In the genomic region with DNA sequence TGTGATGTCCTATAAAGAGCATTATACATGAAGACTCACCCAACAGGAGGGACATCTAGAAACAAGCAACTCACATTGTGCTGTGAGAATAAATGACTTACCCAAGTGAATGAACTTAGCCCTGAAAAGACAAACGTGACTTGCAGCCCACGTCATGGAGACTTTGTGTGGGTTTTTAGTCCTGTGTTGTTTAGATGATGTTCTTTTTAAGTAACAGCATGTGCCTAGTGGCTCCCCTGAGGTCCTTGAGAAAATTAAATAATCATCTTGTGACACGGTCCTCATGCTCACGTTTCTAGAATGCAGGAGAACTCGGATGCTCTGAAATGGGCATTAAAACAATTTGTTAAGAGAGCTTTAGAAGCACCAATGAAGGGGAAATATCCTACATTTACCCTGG, we compare ENCODE assay signal across 10 cellular contexts.
A peak's percentile ranks its signal among the peaks of the same experiment; 100 is the strongest.
DNase-seq lines count a peak whose midpoint lies in the region; ATAC-seq and TF ChIP-seq lines count a peak whose summit lies in the region.
"Had no signal": no experiment of that assay in that cellular context is flagged by ENCODE, and none has a peak within 500 bp of the region (broad histone marks: within the 10 kb centered on the region; RNA-seq: fewer than 3 reads in every experiment).

No MANE protein-coding gene starts in this region.

- H3K36me3 ChIP-seq in osteoblast (ENCODE audit: insufficient read depth, low read length) (no peaks in the 10 kb centered on the region), uterus (no peaks in the 10 kb centered on the region), Caco-2 (ENCODE audit: control insufficient read depth, insufficient read depth, low read length) (no peaks in the 10 kb centered on the region)

- no peaks in the 10 kb centered on the region for H3K9me3 Mint-ChIP-seq in Caco-2 (ENCODE audit: unreplicated experiment)
- H3K9me3 Mint-ChIP-seq: stimulated activated naive CD8-positive, alpha-beta T cell treated with anti-CD3 and anti-CD28 coated beads, Interleukin-15, Interleukin-2, amounts not matched to agents 100 ng/mL and 50 ng/mL, for 24 hours had no signal

- no peaks in the 10 kb centered on the region for H3K27me3 Mint-ChIP-seq in Caco-2 (ENCODE audit: insufficient read depth, unreplicated experiment)

- peak; percentile 56 for ATAC-seq in Right ventricle myocardium inferior
- no peak for ATAC-seq in left cardiac atrium
- no peak for ATAC-seq in HG03439 (IDR thresholded peaks at IDR 0.05; ENCODE audit: unreplicated experiment)
- no peak for ATAC-seq in GM21786 (IDR thresholded peaks at IDR 0.05; ENCODE audit: unreplicated experiment)

- H3K4me3 Mint-ChIP-seq in Caco-2 (ENCODE audit: unreplicated experiment) = no peak overlapping the region
- H3K4me3 Mint-ChIP-seq: stimulated activated naive CD8-positive, alpha-beta T cell treated with anti-CD3 and anti-CD28 coated beads, Interleukin-15, Interleukin-2, amounts not matched to agents 100 ng/mL and 50 ng/mL, for 24 hours had no signal

- H3K9me3 ChIP-seq in osteoblast (ENCODE audit: low read depth, low read length) (no peaks in the 10 kb centered on the region), uterus (no peaks in the 10 kb centered on the region), Caco-2 (no peaks in the 10 kb centered on the region)

- H3K36me3 Mint-ChIP-seq in Caco-2 (ENCODE audit: insufficient read depth, unreplicated experiment) = peaks cover 7% of the 10 kb centered on the region

- H3K4me1 ChIP-seq in osteoblast (ENCODE audit: insufficient read depth, low read length) = peaks cover 36% of the 10 kb centered on the region
- peaks cover 0 to 7% of the 10 kb centered on the region in 2 donors for H3K4me1 ChIP-seq in uterus
- H3K4me1 ChIP-seq in Caco-2 = no peaks in the 10 kb centered on the region

- H3K27me3 ChIP-seq in osteoblast (ENCODE audit: insufficient read depth, low read length) (no peaks in the 10 kb centered on the region), uterus (no peaks in the 10 kb centered on the region), Caco-2 (replicated peaks; ENCODE audit: control insufficient read depth, insufficient read depth, low read length) (no peaks in the 10 kb centered on the region)

- H3K27ac Mint-ChIP-seq in Caco-2 (ENCODE audit: unreplicated experiment) = no peak overlapping the region
- H3K27ac Mint-ChIP-seq: stimulated activated naive CD8-positive, alpha-beta T cell treated with anti-CD3 and anti-CD28 coated beads, Interleukin-15, Interleukin-2, amounts not matched to agents 100 ng/mL and 50 ng/mL, for 24 hours had no signal

- CTCF ChIA-PET in Caco-2 (lab: Charles Lee) = no interaction called here

- H3K27ac ChIP-seq in osteoblast (ENCODE audit: low read depth, low read length) (peak overlapping the region; percentile 99), uterus (peak overlapping the region; percentile 82 to 95)

- H3K4me1 Mint-ChIP-seq in Caco-2 (ENCODE audit: low read depth, unreplicated experiment) = no peaks in the 10 kb centered on the region

- intact Hi-C loops in Right ventricle myocardium inferior (cut with DNase I) = loop anchor here (5.0 kb wide), 1 partner anchor 35 kb away; no protein-coding TSS in a partner anchor
- intact Hi-C loops in left cardiac atrium (cut with DNase I) = no loop called here
- intact Hi-C loops in uterus (cut with DNase I; ENCODE audit: low total_unique reads) = no loop called here
- intact Hi-C loops in Caco-2 (cut with micrococcal nuclease; ENCODE audit: unreplicated experiment) = no loop called here

- H2AFZ ChIP-seq in osteoblast (ENCODE audit: low read length) = no peak overlapping the region

- POLR2A ChIA-PET in Caco-2 (lab: Charles Lee) = no interaction called here

- H3K4me3 ChIP-seq in fibroblast of the aortic adventitia (ENCODE audit: low read depth, low read length) (peak overlapping the region; percentile 82), osteoblast (ENCODE audit: insufficient read depth, low read length) (peak overlapping the region; percentile 75), uterus (no peak overlapping the region), Caco-2 (ENCODE audit: low read depth, low read length) (no peak overlapping the region)

- peaks cover 51% of the 10 kb centered on the region for H3K79me2 ChIP-seq in osteoblast (ENCODE audit: insufficient read depth, low read length)

- TF ChIP-seq POLR2A in uterus (IDR thresholded peaks at IDR 0.05) = peak in 1 of 2 donors; percentile 25

- no peak for DNase-seq in Right ventricle myocardium inferior (ENCODE audit: missing footprints)
- no peak for DNase-seq in left cardiac atrium
- peak; percentile 54 for DNase-seq in fibroblast of the aortic adventitia (ENCODE audit: low read depth)
- DNase-seq in osteoblast (ENCODE audit: insufficient read length, low spot score, missing footprints) = no peak
- no peak for DNase-seq in uterus
- no peak for DNase-seq in Caco-2
- DNase-seq: effector memory CD4-positive, alpha-beta T cell had no signal

- BruUV-seq in Caco-2 (replicated peaks; lab: Mats Ljungman, UMichigan) = no TSS peak

- peak overlapping the region; percentile 86 for H3K4me2 ChIP-seq in osteoblast (ENCODE audit: insufficient read depth, low read length)

- no peaks in the 10 kb centered on the region for H4K20me1 ChIP-seq in osteoblast (ENCODE audit: insufficient read depth, low read length)

- no peak for TF ChIP-seq CTCF in fibroblast of the aortic adventitia (IDR thresholded peaks at IDR 0.05; ENCODE audit: insufficient read depth, low read length)
- no peak for TF ChIP-seq CTCF in osteoblast (IDR thresholded peaks at IDR 0.05; ENCODE audit: extremely low read depth, low read depth, low read length)
- TF ChIP-seq CTCF in uterus (IDR thresholded peaks at IDR 0.05) = no peak
- TF ChIP-seq CTCF in Caco-2 (IDR thresholded peaks at IDR 0.05; ENCODE audit: insufficient read depth in 1 of 2, low read depth in 1 of 2, low read length in 1 of 2, severe bottlenecking in 1 of 2, unreplicated experiment in 1 of 2) = no peak

Comparison
In these comparisons a context has a peak if more than half of its experiments do, and no peak if none do; other contexts are left out.
1. H3K4me3 ChIP-seq: peak in fibroblast of the aortic adventitia (single experiment) and osteoblast (single experiment); none in uterus (0 of 2) and Caco-2 (single experiment).